1 cellular context compared by ENCODE assay signal in the genomic region with DNA sequence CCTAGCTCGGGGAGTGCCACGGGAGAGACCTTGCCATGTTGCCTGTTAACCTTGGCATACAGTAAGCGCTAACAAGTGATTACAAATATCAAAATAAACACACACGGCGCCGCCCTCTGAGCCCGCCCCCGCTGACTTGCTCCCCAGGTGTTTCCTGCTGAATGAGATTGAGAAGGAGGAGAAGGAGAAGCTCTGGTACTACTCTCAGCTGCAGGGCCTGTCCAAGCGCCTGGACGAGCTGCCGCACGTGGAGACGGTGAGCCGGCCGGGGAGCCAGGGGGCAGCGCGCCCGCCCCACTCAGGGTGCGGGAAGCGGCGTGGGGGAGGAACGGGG.
TF ChIP-seq lines count a peak whose summit lies in the region.

No MANE protein-coding gene starts in this region.

TF ChIP-seq in K562, 482 proteins besides CTCF, POLR2A, EP300 and RAD21 (continued from another document and continues in another):
- TF ChIP-seq, protein P1, sequence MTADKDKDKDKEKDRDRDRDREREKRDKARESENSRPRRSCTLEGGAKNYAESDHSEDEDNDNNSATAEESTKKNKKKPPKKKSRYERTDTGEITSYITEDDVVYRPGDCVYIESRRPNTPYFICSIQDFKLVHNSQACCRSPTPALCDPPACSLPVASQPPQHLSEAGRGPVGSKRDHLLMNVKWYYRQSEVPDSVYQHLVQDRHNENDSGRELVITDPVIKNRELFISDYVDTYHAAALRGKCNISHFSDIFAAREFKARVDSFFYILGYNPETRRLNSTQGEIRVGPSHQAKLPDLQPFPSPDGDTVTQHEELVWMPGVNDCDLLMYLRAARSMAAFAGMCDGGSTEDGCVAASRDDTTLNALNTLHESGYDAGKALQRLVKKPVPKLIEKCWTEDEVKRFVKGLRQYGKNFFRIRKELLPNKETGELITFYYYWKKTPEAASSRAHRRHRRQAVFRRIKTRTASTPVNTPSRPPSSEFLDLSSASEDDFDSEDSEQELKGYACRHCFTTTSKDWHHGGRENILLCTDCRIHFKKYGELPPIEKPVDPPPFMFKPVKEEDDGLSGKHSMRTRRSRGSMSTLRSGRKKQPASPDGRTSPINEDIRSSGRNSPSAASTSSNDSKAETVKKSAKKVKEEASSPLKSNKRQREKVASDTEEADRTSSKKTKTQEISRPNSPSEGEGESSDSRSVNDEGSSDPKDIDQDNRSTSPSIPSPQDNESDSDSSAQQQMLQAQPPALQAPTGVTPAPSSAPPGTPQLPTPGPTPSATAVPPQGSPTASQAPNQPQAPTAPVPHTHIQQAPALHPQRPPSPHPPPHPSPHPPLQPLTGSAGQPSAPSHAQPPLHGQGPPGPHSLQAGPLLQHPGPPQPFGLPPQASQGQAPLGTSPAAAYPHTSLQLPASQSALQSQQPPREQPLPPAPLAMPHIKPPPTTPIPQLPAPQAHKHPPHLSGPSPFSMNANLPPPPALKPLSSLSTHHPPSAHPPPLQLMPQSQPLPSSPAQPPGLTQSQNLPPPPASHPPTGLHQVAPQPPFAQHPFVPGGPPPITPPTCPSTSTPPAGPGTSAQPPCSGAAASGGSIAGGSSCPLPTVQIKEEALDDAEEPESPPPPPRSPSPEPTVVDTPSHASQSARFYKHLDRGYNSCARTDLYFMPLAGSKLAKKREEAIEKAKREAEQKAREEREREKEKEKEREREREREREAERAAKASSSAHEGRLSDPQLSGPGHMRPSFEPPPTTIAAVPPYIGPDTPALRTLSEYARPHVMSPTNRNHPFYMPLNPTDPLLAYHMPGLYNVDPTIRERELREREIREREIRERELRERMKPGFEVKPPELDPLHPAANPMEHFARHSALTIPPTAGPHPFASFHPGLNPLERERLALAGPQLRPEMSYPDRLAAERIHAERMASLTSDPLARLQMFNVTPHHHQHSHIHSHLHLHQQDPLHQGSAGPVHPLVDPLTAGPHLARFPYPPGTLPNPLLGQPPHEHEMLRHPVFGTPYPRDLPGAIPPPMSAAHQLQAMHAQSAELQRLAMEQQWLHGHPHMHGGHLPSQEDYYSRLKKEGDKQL (CRISPR knock-in tag; IDR thresholded peaks at IDR 0.05; ENCODE audit: borderline replicate concordance) = no peak
- TF ChIP-seq, protein P2, sequence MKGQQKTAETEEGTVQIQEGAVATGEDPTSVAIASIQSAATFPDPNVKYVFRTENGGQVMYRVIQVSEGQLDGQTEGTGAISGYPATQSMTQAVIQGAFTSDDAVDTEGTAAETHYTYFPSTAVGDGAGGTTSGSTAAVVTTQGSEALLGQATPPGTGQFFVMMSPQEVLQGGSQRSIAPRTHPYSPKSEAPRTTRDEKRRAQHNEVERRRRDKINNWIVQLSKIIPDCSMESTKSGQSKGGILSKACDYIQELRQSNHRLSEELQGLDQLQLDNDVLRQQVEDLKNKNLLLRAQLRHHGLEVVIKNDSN (CRISPR knock-in tag; IDR thresholded peaks at IDR 0.05) = no peak
- TF ChIP-seq, protein P3, sequence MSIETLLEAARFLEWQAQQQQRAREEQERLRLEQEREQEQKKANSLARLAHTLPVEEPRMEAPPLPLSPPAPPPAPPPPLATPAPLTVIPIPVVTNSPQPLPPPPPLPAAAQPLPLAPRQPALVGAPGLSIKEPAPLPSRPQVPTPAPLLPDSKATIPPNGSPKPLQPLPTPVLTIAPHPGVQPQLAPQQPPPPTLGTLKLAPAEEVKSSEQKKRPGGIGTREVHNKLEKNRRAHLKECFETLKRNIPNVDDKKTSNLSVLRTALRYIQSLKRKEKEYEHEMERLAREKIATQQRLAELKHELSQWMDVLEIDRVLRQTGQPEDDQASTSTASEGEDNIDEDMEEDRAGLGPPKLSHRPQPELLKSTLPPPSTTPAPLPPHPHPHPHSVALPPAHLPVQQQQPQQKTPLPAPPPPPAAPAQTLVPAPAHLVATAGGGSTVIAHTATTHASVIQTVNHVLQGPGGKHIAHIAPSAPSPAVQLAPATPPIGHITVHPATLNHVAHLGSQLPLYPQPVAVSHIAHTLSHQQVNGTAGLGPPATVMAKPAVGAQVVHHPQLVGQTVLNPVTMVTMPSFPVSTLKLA (conservative IDR thresholded peaks at IDR 0.05) = peak in 1 of 2 experiments; percentile 35; a peak in 1 of 4 replicates
- TF ChIP-seq HSF4 (CRISPR knock-in tag; IDR thresholded peaks at IDR 0.05; ENCODE audit: borderline replicate concordance) = no peak
- no peak for TF ChIP-seq ZC3H8 (IDR thresholded peaks at IDR 0.05)
- TF ChIP-seq ZNF212 (CRISPR knock-in tag; IDR thresholded peaks at IDR 0.05) = no peak
- TF ChIP-seq EGR1 (conservative IDR thresholded peaks at IDR 0.05) = peak; percentile 69
- no peak for TF ChIP-seq RNF2 (IDR thresholded peaks at IDR 0.05)
- TF ChIP-seq SIN3A (IDR thresholded peaks at IDR 0.05; ENCODE audit: borderline replicate concordance in 2 of 2, control insufficient read depth in 1 of 2, low read depth in 2 of 2, low read length in 2 of 2) = no peak
- TF ChIP-seq, protein P4, sequence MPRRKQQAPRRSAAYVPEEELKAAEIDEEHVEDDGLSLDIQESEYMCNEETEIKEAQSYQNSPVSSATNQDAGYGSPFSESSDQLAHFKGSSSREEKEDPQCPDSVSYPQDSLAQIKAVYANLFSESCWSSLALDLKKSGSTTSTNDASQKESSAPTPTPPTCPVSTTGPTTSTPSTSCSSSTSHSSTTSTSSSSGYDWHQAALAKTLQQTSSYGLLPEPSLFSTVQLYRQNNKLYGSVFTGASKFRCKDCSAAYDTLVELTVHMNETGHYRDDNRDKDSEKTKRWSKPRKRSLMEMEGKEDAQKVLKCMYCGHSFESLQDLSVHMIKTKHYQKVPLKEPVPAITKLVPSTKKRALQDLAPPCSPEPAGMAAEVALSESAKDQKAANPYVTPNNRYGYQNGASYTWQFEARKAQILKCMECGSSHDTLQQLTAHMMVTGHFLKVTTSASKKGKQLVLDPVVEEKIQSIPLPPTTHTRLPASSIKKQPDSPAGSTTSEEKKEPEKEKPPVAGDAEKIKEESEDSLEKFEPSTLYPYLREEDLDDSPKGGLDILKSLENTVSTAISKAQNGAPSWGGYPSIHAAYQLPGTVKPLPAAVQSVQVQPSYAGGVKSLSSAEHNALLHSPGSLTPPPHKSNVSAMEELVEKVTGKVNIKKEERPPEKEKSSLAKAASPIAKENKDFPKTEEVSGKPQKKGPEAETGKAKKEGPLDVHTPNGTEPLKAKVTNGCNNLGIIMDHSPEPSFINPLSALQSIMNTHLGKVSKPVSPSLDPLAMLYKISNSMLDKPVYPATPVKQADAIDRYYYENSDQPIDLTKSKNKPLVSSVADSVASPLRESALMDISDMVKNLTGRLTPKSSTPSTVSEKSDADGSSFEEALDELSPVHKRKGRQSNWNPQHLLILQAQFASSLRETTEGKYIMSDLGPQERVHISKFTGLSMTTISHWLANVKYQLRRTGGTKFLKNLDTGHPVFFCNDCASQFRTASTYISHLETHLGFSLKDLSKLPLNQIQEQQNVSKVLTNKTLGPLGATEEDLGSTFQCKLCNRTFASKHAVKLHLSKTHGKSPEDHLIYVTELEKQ (CRISPR knock-in tag; IDR thresholded peaks at IDR 0.05) = no peak
- TF ChIP-seq, protein P5, sequence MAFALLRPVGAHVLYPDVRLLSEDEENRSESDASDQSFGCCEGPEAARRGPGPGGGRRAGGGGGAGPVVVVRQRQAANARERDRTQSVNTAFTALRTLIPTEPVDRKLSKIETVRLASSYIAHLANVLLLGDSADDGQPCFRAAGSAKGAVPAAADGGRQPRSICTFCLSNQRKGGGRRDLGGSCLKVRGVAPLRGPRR (CRISPR knock-in tag; IDR thresholded peaks at IDR 0.05) = no peak
- TF ChIP-seq ZNF41 (CRISPR knock-in tag; conservative IDR thresholded peaks at IDR 0.05) = no peak
- no peak for TF ChIP-seq BHLHE40 (IDR thresholded peaks at IDR 0.05; ENCODE audit: low read length)
- TF ChIP-seq ZKSCAN8 (CRISPR knock-in tag; IDR thresholded peaks at IDR 0.05) = 0 out of 2 replicates have a peak, but pooled peaks have one; percentile 55
- no peak for TF ChIP-seq ZC3H11A (IDR thresholded peaks at IDR 0.05; ENCODE audit: low read depth, low read length)
- no peak for TF ChIP-seq ILK (tag; IDR thresholded peaks at IDR 0.05; ENCODE audit: borderline replicate concordance, low read depth)
- TF ChIP-seq NCOR1 (IDR thresholded peaks at IDR 0.05) = no peak
- TF ChIP-seq HOXB6 (CRISPR knock-in tag; IDR thresholded peaks at IDR 0.05; ENCODE audit: borderline replicate concordance) = no peak
- no peak for TF ChIP-seq ZNF133 (CRISPR knock-in tag; IDR thresholded peaks at IDR 0.05)
- TF ChIP-seq, protein P6, sequence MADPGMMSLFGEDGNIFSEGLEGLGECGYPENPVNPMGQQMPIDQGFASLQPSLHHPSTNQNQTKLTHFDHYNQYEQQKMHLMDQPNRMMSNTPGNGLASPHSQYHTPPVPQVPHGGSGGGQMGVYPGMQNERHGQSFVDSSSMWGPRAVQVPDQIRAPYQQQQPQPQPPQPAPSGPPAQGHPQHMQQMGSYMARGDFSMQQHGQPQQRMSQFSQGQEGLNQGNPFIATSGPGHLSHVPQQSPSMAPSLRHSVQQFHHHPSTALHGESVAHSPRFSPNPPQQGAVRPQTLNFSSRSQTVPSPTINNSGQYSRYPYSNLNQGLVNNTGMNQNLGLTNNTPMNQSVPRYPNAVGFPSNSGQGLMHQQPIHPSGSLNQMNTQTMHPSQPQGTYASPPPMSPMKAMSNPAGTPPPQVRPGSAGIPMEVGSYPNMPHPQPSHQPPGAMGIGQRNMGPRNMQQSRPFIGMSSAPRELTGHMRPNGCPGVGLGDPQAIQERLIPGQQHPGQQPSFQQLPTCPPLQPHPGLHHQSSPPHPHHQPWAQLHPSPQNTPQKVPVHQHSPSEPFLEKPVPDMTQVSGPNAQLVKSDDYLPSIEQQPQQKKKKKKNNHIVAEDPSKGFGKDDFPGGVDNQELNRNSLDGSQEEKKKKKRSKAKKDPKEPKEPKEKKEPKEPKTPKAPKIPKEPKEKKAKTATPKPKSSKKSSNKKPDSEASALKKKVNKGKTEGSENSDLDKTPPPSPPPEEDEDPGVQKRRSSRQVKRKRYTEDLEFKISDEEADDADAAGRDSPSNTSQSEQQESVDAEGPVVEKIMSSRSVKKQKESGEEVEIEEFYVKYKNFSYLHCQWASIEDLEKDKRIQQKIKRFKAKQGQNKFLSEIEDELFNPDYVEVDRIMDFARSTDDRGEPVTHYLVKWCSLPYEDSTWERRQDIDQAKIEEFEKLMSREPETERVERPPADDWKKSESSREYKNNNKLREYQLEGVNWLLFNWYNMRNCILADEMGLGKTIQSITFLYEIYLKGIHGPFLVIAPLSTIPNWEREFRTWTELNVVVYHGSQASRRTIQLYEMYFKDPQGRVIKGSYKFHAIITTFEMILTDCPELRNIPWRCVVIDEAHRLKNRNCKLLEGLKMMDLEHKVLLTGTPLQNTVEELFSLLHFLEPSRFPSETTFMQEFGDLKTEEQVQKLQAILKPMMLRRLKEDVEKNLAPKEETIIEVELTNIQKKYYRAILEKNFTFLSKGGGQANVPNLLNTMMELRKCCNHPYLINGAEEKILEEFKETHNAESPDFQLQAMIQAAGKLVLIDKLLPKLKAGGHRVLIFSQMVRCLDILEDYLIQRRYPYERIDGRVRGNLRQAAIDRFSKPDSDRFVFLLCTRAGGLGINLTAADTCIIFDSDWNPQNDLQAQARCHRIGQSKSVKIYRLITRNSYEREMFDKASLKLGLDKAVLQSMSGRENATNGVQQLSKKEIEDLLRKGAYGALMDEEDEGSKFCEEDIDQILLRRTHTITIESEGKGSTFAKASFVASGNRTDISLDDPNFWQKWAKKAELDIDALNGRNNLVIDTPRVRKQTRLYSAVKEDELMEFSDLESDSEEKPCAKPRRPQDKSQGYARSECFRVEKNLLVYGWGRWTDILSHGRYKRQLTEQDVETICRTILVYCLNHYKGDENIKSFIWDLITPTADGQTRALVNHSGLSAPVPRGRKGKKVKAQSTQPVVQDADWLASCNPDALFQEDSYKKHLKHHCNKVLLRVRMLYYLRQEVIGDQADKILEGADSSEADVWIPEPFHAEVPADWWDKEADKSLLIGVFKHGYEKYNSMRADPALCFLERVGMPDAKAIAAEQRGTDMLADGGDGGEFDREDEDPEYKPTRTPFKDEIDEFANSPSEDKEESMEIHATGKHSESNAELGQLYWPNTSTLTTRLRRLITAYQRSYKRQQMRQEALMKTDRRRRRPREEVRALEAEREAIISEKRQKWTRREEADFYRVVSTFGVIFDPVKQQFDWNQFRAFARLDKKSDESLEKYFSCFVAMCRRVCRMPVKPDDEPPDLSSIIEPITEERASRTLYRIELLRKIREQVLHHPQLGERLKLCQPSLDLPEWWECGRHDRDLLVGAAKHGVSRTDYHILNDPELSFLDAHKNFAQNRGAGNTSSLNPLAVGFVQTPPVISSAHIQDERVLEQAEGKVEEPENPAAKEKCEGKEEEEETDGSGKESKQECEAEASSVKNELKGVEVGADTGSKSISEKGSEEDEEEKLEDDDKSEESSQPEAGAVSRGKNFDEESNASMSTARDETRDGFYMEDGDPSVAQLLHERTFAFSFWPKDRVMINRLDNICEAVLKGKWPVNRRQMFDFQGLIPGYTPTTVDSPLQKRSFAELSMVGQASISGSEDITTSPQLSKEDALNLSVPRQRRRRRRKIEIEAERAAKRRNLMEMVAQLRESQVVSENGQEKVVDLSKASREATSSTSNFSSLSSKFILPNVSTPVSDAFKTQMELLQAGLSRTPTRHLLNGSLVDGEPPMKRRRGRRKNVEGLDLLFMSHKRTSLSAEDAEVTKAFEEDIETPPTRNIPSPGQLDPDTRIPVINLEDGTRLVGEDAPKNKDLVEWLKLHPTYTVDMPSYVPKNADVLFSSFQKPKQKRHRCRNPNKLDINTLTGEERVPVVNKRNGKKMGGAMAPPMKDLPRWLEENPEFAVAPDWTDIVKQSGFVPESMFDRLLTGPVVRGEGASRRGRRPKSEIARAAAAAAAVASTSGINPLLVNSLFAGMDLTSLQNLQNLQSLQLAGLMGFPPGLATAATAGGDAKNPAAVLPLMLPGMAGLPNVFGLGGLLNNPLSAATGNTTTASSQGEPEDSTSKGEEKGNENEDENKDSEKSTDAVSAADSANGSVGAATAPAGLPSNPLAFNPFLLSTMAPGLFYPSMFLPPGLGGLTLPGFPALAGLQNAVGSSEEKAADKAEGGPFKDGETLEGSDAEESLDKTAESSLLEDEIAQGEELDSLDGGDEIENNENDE (IDR thresholded peaks at IDR 0.05; ENCODE audit: low read depth, low read length) = no peak
- TF ChIP-seq PRMT5 (CRISPR knock-in tag; IDR thresholded peaks at IDR 0.05) = no peak
- TF ChIP-seq NCOA1 (IDR thresholded peaks at IDR 0.05; ENCODE audit: low read depth) = no peak
- TF ChIP-seq ZBTB17 (CRISPR knock-in tag; IDR thresholded peaks at IDR 0.05) = no peak
- TF ChIP-seq, protein P7, sequence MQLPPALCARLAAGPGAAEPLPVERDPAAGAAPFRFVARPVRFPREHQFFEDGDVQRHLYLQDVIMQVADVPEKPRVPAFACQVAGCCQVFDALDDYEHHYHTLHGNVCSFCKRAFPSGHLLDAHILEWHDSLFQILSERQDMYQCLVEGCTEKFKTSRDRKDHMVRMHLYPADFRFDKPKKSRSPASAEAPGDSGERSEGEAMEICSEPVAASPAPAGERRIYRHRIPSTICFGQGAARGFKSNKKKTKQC (CRISPR knock-in tag; IDR thresholded peaks at IDR 0.05) = no peak
- TF ChIP-seq PHTF2 (CRISPR knock-in tag; IDR thresholded peaks at IDR 0.05) = no peak
- TF ChIP-seq, protein P8, sequence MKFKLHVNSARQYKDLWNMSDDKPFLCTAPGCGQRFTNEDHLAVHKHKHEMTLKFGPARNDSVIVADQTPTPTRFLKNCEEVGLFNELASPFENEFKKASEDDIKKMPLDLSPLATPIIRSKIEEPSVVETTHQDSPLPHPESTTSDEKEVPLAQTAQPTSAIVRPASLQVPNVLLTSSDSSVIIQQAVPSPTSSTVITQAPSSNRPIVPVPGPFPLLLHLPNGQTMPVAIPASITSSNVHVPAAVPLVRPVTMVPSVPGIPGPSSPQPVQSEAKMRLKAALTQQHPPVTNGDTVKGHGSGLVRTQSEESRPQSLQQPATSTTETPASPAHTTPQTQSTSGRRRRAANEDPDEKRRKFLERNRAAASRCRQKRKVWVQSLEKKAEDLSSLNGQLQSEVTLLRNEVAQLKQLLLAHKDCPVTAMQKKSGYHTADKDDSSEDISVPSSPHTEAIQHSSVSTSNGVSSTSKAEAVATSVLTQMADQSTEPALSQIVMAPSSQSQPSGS (CRISPR knock-in tag; IDR thresholded peaks at IDR 0.05) = no peak
- no peak for TF ChIP-seq DDX20 (tag; IDR thresholded peaks at IDR 0.05; ENCODE audit: low read depth)
- no peak for TF ChIP-seq KDM4B (IDR thresholded peaks at IDR 0.05; ENCODE audit: borderline replicate concordance in 2 of 2, low read depth in 1 of 2)
- TF ChIP-seq CREB1 (IDR thresholded peaks at IDR 0.05) = no peak
- no peak for TF ChIP-seq CREB1 (CRISPR knock-in tag; IDR thresholded peaks at IDR 0.05)
